1 cellular context compared by ENCODE assay signal in the genomic region with DNA sequence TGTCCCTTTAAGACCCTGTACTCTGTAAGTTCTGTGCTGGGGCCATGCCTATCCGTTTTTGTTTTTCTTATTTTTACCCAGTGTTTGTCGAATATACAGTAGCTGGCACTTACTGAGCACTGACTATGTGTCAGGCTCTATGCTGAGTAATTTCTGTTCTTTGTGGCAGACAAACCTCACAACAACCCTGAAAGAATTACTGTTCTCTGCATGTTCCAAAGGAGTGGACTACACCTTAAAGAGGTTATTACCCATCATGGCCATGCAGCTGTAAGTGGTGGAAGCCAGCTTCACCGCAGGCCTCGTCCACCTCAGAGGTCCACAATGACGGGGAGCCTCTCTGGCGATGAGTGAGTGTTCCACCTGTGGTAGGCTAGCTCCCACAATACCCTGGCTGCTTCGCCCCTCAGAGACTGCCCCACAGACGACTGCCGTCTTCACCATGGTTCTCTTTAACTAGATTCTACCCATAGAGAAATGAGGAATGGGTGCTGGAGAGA.
TF ChIP-seq lines count a peak whose summit lies in the region.

No MANE protein-coding gene starts in this region.

TF ChIP-seq in GM12878, 131 proteins besides CTCF, POLR2A, EP300 and RAD21 (continued from another document):
- TF ChIP-seq, protein P1, sequence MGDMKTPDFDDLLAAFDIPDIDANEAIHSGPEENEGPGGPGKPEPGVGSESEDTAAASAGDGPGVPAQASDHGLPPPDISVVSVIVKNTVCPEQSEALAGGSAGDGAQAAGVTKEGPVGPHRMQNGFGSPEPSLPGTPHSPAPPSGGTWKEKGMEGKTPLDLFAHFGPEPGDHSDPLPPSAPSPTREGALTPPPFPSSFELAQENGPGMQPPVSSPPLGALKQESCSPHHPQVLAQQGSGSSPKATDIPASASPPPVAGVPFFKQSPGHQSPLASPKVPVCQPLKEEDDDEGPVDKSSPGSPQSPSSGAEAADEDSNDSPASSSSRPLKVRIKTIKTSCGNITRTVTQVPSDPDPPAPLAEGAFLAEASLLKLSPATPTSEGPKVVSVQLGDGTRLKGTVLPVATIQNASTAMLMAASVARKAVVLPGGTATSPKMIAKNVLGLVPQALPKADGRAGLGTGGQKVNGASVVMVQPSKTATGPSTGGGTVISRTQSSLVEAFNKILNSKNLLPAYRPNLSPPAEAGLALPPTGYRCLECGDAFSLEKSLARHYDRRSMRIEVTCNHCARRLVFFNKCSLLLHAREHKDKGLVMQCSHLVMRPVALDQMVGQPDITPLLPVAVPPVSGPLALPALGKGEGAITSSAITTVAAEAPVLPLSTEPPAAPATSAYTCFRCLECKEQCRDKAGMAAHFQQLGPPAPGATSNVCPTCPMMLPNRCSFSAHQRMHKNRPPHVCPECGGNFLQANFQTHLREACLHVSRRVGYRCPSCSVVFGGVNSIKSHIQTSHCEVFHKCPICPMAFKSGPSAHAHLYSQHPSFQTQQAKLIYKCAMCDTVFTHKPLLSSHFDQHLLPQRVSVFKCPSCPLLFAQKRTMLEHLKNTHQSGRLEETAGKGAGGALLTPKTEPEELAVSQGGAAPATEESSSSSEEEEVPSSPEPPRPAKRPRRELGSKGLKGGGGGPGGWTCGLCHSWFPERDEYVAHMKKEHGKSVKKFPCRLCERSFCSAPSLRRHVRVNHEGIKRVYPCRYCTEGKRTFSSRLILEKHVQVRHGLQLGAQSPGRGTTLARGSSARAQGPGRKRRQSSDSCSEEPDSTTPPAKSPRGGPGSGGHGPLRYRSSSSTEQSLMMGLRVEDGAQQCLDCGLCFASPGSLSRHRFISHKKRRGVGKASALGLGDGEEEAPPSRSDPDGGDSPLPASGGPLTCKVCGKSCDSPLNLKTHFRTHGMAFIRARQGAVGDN (IDR thresholded peaks at IDR 0.05): peak; percentile 16; the same call in 1 of the 2 replicates
- TF ChIP-seq BHLHE40 (IDR thresholded peaks at IDR 0.05; ENCODE audit: borderline replicate concordance in 1 of 2, low read depth in 2 of 2, low read length in 1 of 2) (peak in 1 of 2 experiments; percentile 13; a peak in 1 of 4 replicates), TBL1XR1 (IDR thresholded peaks at IDR 0.05; ENCODE audit: low read depth, low read length) (no peak), MYB (IDR thresholded peaks at IDR 0.05; ENCODE audit: borderline replicate concordance, low read depth, low read length) (no peak), SP1 (IDR thresholded peaks at IDR 0.05; ENCODE audit: low read depth, low read length) (no peak), ZNF384 (IDR thresholded peaks at IDR 0.05; ENCODE audit: borderline replicate concordance, low read depth, low read length) (no peak), CREM (IDR thresholded peaks at IDR 0.05; ENCODE audit: low read depth) (peak; percentile 51; the same call in 1 of the 2 replicates), DPF2 (IDR thresholded peaks at IDR 0.05) (peak; percentile 59), FOXM1 (IDR thresholded peaks at IDR 0.05; ENCODE audit: low read depth, low read length) (peak; percentile 49; the same call in 1 of the 2 replicates), CBX5 (IDR thresholded peaks at IDR 0.05; ENCODE audit: low read depth) (0 out of 2 replicates have a peak, but pooled peaks have one; percentile 50), BCL11A (IDR thresholded peaks at IDR 0.05; ENCODE audit: low read depth, low read length) (peak; percentile 50; the same call in 1 of the 2 replicates), TAF1 (IDR thresholded peaks at IDR 0.05; ENCODE audit: borderline replicate concordance, low read depth, low read length) (no peak), NFXL1 (IDR thresholded peaks at IDR 0.05; ENCODE audit: borderline replicate concordance) (no peak), NR2F1 (conservative IDR thresholded peaks at IDR 0.05) (peak; percentile 37; the same call in 1 of the 2 replicates), CEBPB (IDR thresholded peaks at IDR 0.05; ENCODE audit: borderline replicate concordance in 1 of 2, low read depth in 2 of 2, low read length in 2 of 2) (no peak), RUNX3 (IDR thresholded peaks at IDR 0.05; ENCODE audit: low read length) (peak; percentile 90), PAX5 (IDR thresholded peaks at IDR 0.05; ENCODE audit: borderline replicate concordance, low read depth, low read length) (0 out of 2 replicates have a peak, but pooled peaks have one; percentile 6)
- TF ChIP-seq, protein P2, sequence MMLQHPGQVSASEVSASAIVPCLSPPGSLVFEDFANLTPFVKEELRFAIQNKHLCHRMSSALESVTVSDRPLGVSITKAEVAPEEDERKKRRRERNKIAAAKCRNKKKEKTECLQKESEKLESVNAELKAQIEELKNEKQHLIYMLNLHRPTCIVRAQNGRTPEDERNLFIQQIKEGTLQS (IDR thresholded peaks at IDR 0.05; ENCODE audit: borderline replicate concordance, extremely low read depth, low read depth, low read length): no peak
- TF ChIP-seq, protein P3, sequence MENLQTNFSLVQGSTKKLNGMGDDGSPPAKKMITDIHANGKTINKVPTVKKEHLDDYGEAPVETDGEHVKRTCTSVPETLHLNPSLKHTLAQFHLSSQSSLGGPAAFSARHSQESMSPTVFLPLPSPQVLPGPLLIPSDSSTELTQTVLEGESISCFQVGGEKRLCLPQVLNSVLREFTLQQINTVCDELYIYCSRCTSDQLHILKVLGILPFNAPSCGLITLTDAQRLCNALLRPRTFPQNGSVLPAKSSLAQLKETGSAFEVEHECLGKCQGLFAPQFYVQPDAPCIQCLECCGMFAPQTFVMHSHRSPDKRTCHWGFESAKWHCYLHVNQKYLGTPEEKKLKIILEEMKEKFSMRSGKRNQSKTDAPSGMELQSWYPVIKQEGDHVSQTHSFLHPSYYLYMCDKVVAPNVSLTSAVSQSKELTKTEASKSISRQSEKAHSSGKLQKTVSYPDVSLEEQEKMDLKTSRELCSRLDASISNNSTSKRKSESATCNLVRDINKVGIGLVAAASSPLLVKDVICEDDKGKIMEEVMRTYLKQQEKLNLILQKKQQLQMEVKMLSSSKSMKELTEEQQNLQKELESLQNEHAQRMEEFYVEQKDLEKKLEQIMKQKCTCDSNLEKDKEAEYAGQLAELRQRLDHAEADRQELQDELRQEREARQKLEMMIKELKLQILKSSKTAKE (IDR thresholded peaks at IDR 0.05; ENCODE audit: low read depth, poor library complexity, severe bottlenecking): peak; percentile 44
- TF ChIP-seq, protein P4, sequence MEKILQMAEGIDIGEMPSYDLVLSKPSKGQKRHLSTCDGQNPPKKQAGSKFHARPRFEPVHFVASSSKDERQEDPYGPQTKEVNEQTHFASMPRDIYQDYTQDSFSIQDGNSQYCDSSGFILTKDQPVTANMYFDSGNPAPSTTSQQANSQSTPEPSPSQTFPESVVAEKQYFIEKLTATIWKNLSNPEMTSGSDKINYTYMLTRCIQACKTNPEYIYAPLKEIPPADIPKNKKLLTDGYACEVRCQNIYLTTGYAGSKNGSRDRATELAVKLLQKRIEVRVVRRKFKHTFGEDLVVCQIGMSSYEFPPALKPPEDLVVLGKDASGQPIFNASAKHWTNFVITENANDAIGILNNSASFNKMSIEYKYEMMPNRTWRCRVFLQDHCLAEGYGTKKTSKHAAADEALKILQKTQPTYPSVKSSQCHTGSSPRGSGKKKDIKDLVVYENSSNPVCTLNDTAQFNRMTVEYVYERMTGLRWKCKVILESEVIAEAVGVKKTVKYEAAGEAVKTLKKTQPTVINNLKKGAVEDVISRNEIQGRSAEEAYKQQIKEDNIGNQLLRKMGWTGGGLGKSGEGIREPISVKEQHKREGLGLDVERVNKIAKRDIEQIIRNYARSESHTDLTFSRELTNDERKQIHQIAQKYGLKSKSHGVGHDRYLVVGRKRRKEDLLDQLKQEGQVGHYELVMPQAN (conservative IDR thresholded peaks at IDR 0.05): 0 out of 2 replicates have a peak, but pooled peaks have one; percentile 11
- TF ChIP-seq, protein P5, sequence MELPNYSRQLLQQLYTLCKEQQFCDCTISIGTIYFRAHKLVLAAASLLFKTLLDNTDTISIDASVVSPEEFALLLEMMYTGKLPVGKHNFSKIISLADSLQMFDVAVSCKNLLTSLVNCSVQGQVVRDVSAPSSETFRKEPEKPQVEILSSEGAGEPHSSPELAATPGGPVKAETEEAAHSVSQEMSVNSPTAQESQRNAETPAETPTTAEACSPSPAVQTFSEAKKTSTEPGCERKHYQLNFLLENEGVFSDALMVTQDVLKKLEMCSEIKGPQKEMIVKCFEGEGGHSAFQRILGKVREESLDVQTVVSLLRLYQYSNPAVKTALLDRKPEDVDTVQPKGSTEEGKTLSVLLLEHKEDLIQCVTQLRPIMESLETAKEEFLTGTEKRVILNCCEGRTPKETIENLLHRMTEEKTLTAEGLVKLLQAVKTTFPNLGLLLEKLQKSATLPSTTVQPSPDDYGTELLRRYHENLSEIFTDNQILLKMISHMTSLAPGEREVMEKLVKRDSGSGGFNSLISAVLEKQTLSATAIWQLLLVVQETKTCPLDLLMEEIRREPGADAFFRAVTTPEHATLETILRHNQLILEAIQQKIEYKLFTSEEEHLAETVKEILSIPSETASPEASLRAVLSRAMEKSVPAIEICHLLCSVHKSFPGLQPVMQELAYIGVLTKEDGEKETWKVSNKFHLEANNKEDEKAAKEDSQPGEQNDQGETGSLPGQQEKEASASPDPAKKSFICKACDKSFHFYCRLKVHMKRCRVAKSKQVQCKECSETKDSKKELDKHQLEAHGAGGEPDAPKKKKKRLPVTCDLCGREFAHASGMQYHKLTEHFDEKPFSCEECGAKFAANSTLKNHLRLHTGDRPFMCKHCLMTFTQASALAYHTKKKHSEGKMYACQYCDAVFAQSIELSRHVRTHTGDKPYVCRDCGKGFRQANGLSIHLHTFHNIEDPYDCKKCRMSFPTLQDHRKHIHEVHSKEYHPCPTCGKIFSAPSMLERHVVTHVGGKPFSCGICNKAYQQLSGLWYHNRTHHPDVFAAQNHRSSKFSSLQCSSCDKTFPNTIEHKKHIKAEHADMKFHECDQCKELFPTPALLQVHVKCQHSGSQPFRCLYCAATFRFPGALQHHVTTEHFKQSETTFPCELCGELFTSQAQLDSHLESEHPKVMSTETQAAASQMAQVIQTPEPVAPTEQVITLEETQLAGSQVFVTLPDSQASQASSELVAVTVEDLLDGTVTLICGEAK (IDR thresholded peaks at IDR 0.05; ENCODE audit: borderline replicate concordance): no peak
- TF ChIP-seq, protein P6, sequence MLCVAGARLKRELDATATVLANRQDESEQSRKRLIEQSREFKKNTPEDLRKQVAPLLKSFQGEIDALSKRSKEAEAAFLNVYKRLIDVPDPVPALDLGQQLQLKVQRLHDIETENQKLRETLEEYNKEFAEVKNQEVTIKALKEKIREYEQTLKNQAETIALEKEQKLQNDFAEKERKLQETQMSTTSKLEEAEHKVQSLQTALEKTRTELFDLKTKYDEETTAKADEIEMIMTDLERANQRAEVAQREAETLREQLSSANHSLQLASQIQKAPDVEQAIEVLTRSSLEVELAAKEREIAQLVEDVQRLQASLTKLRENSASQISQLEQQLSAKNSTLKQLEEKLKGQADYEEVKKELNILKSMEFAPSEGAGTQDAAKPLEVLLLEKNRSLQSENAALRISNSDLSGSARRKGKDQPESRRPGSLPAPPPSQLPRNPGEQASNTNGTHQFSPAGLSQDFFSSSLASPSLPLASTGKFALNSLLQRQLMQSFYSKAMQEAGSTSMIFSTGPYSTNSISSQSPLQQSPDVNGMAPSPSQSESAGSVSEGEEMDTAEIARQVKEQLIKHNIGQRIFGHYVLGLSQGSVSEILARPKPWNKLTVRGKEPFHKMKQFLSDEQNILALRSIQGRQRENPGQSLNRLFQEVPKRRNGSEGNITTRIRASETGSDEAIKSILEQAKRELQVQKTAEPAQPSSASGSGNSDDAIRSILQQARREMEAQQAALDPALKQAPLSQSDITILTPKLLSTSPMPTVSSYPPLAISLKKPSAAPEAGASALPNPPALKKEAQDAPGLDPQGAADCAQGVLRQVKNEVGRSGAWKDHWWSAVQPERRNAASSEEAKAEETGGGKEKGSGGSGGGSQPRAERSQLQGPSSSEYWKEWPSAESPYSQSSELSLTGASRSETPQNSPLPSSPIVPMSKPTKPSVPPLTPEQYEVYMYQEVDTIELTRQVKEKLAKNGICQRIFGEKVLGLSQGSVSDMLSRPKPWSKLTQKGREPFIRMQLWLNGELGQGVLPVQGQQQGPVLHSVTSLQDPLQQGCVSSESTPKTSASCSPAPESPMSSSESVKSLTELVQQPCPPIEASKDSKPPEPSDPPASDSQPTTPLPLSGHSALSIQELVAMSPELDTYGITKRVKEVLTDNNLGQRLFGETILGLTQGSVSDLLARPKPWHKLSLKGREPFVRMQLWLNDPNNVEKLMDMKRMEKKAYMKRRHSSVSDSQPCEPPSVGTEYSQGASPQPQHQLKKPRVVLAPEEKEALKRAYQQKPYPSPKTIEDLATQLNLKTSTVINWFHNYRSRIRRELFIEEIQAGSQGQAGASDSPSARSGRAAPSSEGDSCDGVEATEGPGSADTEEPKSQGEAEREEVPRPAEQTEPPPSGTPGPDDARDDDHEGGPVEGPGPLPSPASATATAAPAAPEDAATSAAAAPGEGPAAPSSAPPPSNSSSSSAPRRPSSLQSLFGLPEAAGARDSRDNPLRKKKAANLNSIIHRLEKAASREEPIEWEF (IDR thresholded peaks at IDR 0.05; ENCODE audit: insufficient replicate concordance, low read depth, low read length): no peak
TF ChIP-seq in GM12878: peak in this region for 25.
